Comparison of ENCODE assay signal across 1 cellular context in the genomic region with DNA sequence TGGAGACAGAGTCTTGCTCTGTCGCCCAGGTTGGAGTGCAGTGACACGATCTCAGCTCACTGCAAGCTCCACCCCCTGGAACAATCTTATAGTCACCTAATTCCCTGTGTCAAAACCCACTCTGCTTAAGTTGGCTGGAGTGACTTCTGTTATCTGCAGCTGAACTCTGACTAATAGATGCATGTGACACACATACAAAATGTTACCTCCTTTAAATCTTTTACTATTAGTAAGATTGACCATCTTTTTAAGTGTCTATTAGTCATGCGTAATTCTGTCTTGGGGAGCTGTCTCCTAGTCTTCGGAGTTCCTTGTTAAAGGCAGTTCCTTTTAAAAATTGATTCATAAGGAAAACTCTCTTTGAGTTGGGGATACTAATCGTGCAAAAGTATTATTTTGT.
TF ChIP-seq lines count a peak whose summit lies in the region.

No MANE protein-coding gene starts in this region.

TF ChIP-seq in K562, 482 proteins besides CTCF, POLR2A, EP300 and RAD21:
- TF ChIP-seq FOSL1 (tag; conservative IDR thresholded peaks at IDR 0.05) (peak; percentile 75), ZKSCAN8 (CRISPR knock-in tag; IDR thresholded peaks at IDR 0.05) (no peak)
TF ChIP-seq in K562: peak in this region for 1.
